In genomic region chr1:201982082-201982922, GRCh38 we compare ENCODE assay signal across 8 cellular contexts. TPM values are rescaled to one million over a fixed set of nuclear protein-coding genes. Genes with fewer than 3 reads are reported as not detected.
DNase-seq lines count a peak whose midpoint lies in the region; ATAC-seq and TF ChIP-seq lines count a peak whose summit lies in the region.

Gene RNPEP, plus strand, starts transcription at chr1:201982648. Its CDS starts 19 bp downstream, at chr1:201982667.

- no peaks in the 10 kb centered on the region for H3K9me3 ChIP-seq in right cardiac atrium (ENCODE audit: control insufficient read depth, low read length)
- H3K9me3 ChIP-seq in vagina = no peaks in the 10 kb centered on the region

- H3K9me3 Mint-ChIP-seq in T-helper 1 cell treated with Interleukin-12 subunit alpha and Interleukin-12 subunit beta and Interleukin-4 antibody, amounts not matched to agents 30 μg/mL and 1 μg/mL, for 36 hours = no peaks in the 10 kb centered on the region

- H3K4me3 Mint-ChIP-seq in T-helper 1 cell treated with Interleukin-12 subunit alpha and Interleukin-12 subunit beta and Interleukin-4 antibody, amounts not matched to agents 30 μg/mL and 1 μg/mL, for 36 hours = peak within 1 kb of the TSS; percentile 100

- no peak for TF ChIP-seq CTCF in vagina (IDR thresholded peaks at IDR 0.05)

- peak in 1 of 2 donors; percentile 73 for TF ChIP-seq POLR2A in vagina (IDR thresholded peaks at IDR 0.05)

- H3K4me1 Mint-ChIP-seq in T-helper 1 cell treated with Interleukin-12 subunit alpha and Interleukin-12 subunit beta and Interleukin-4 antibody, amounts not matched to agents 30 μg/mL and 1 μg/mL, for 36 hours (ENCODE audit: low read depth) = peaks cover 19% of the 10 kb centered on the region

- DNase-seq in ELR (ENCODE audit: low read depth) (peak; percentile 73), right cardiac atrium (peak; percentile 80 to 93 (median 92)), vagina (ENCODE audit: extremely low spot score in 2 of 2) (no peak)
- peak; percentile 10 for DNase-seq in Jurkat, Clone E6-1 (ENCODE audit: low read depth, low spot score)

- H3K36me3 Mint-ChIP-seq in T-helper 1 cell treated with Interleukin-12 subunit alpha and Interleukin-12 subunit beta and Interleukin-4 antibody, amounts not matched to agents 30 μg/mL and 1 μg/mL, for 36 hours (ENCODE audit: low read depth) = peaks cover 5% of the 10 kb centered on the region

- ATAC-seq in GM21619 (IDR thresholded peaks at IDR 0.05; ENCODE audit: unreplicated experiment) (peak; percentile 73), right cardiac atrium (peak; percentile 84 to 92)

- H3K27ac ChIP-seq in angular gyrus (ENCODE audit: low read depth, low read length) = peak within 1 kb of the TSS; percentile 74
- H3K27ac ChIP-seq in right cardiac atrium (ENCODE audit: low read length) = peak within 1 kb of the TSS; percentile 90
- H3K27ac ChIP-seq in rectal smooth muscle tissue (ENCODE audit: low read depth, low read length) = peak within 1 kb of the TSS; percentile 85
- H3K27ac ChIP-seq in vagina = peak within 1 kb of the TSS; percentile 94

- no peaks in the 10 kb centered on the region for H3K27me3 Mint-ChIP-seq in T-helper 1 cell treated with Interleukin-12 subunit alpha and Interleukin-12 subunit beta and Interleukin-4 antibody, amounts not matched to agents 30 μg/mL and 1 μg/mL, for 36 hours (ENCODE audit: low read depth)

- intact Hi-C loops in right cardiac atrium (cut with DNase I) (no loop called here), vagina (cut with DNase I) (no loop called here)

- H3K27ac Mint-ChIP-seq in T-helper 1 cell treated with Interleukin-12 subunit alpha and Interleukin-12 subunit beta and Interleukin-4 antibody, amounts not matched to agents 30 μg/mL and 1 μg/mL, for 36 hours = peak within 1 kb of the TSS; percentile 95

- no peaks in the 10 kb centered on the region for H3K36me3 ChIP-seq in rectal smooth muscle tissue (ENCODE audit: control insufficient read depth, insufficient read depth, low read length)
- no peaks in the 10 kb centered on the region for H3K36me3 ChIP-seq in vagina

- peak within 1 kb of the TSS; percentile 83 for H3K9ac ChIP-seq in rectal smooth muscle tissue (ENCODE audit: low read length)

- H3K4me1 ChIP-seq in right cardiac atrium (ENCODE audit: control insufficient read depth, insufficient read depth, low read length) = peaks cover 2% of the 10 kb centered on the region
- no peaks in the 10 kb centered on the region for H3K4me1 ChIP-seq in rectal smooth muscle tissue (ENCODE audit: control insufficient read depth, insufficient read depth, low read length)
- peaks cover 40% of the 10 kb centered on the region for H3K4me1 ChIP-seq in vagina

- H3K27me3 ChIP-seq in right cardiac atrium (ENCODE audit: control insufficient read depth, insufficient read depth) = no peaks in the 10 kb centered on the region
- no peaks in the 10 kb centered on the region for H3K27me3 ChIP-seq in rectal smooth muscle tissue (ENCODE audit: control insufficient read depth, insufficient read depth, low read length)
- H3K27me3 ChIP-seq in vagina = no peaks in the 10 kb centered on the region

- 4% methylated on average over 69 of the region's 69 CpGs for WGBS in right cardiac atrium

- H3K4me3 ChIP-seq in Jurkat, Clone E6-1 (ENCODE audit: low read length) = peak within 1 kb of the TSS; percentile 60
- peak within 1 kb of the TSS; percentile 89 for H3K4me3 ChIP-seq in right cardiac atrium (ENCODE audit: low read length)
- H3K4me3 ChIP-seq in rectal smooth muscle tissue (ENCODE audit: low read length) = peak within 1 kb of the TSS; percentile 62
- H3K4me3 ChIP-seq in vagina = peak within 1 kb of the TSS; percentile 85 to 91

RNA-seq across cellular contexts. Expression of gene RNPEP, which starts in this region (rescaled TPM):
- 54.0 TPM for polyA plus RNA-seq in Jurkat, Clone E6-1 (2012; ENCODE audit: insufficient read depth, insufficient read length)
- 10 to 100 TPM; 14.1 to 19.4 (median 18.7) TPM for total RNA-seq in right cardiac atrium
- 15.6 TPM for polyA plus RNA-seq in right cardiac atrium
- 97.7 TPM for total RNA-seq in vagina

Comparison
In these comparisons a context has a peak if more than half of its experiments do, and no peak if none do; other contexts are left out.
1. DNase-seq: peak in ELR (single experiment), Jurkat, Clone E6-1 (single experiment) and right cardiac atrium (3 of 3); none in vagina (0 of 2).
2. Peak in every context shown above with its lines, with median percentiles within 50 percentile points of each other: H3K4me3 ChIP-seq and H3K27ac ChIP-seq.